Comparison of ENCODE assay signal across 18 cellular contexts in genomic region chr3:131690800-131691199, GRCh38.
"Had no signal": no experiment of that assay in that cellular context is flagged by ENCODE, and none has a peak within 500 bp of the region (broad histone marks: within the 10 kb centered on the region; RNA-seq: fewer than 3 reads in every experiment).

No MANE protein-coding gene starts in this region.

- H3K27ac ChIP-seq: adrenal gland, gastrocnemius medialis, prostate gland, right atrium auricular region, stomach had no signal

- H3K27me3 ChIP-seq: gastrocnemius medialis, right atrium auricular region, stomach had no signal

- H3K4me3 ChIP-seq: adrenal gland, gastrocnemius medialis, prostate gland, right atrium auricular region, stomach had no signal

- H3K9me3 ChIP-seq: adrenal gland, gastrocnemius medialis, prostate gland, right atrium auricular region had no signal

- DNase-seq: activated CD4-positive, alpha-beta T cell treated with anti-CD3 and anti-CD28 coated beads for 36 hours; activated CD4-positive, alpha-beta T cell treated with anti-CD3 and anti-CD28 coated beads, Interleukin-2, amount 50 U/mL, for 48 hours; activated gamma-delta T cell; adrenal gland; effector CD4-positive, alpha-beta T cell; gastrocnemius medialis; head of caudate nucleus; kidney; mammary epithelial cell; stimulated activated CD4-positive, alpha-beta T cell treated with anti-CD3 and anti-CD28 coated beads, Interleukin-12 subunit alpha, Interleukin-12 subunit beta, amount 100 ng/mL, for 4 hours; stimulated activated CD4-positive, alpha-beta T cell treated with anti-CD3 and anti-CD28 coated beads, Interleukin-1b, Interleukin-23, amount 100 ng/mL, for 48 hours; stomach had no signal

- H3K36me3 ChIP-seq: adrenal gland, gastrocnemius medialis, prostate gland, right atrium auricular region, stomach had no signal

- ATAC-seq: activated CD4-positive, alpha-beta T cell treated with anti-CD3 and anti-CD28 coated beads for 36 hours; activated naive CD4-positive, alpha-beta T cell treated with anti-CD3 and anti-CD28 coated beads, Interleukin-2, amount 50 U/mL, for 72 hours; esophagus mucosa; gastrocnemius medialis; left lobe of liver; WTC11 had no signal

- H3K4me1 ChIP-seq: adrenal gland, gastrocnemius medialis, prostate gland, right atrium auricular region, stomach had no signal
